Comparison of ENCODE assay signal across 20 cellular contexts in the genomic region with DNA sequence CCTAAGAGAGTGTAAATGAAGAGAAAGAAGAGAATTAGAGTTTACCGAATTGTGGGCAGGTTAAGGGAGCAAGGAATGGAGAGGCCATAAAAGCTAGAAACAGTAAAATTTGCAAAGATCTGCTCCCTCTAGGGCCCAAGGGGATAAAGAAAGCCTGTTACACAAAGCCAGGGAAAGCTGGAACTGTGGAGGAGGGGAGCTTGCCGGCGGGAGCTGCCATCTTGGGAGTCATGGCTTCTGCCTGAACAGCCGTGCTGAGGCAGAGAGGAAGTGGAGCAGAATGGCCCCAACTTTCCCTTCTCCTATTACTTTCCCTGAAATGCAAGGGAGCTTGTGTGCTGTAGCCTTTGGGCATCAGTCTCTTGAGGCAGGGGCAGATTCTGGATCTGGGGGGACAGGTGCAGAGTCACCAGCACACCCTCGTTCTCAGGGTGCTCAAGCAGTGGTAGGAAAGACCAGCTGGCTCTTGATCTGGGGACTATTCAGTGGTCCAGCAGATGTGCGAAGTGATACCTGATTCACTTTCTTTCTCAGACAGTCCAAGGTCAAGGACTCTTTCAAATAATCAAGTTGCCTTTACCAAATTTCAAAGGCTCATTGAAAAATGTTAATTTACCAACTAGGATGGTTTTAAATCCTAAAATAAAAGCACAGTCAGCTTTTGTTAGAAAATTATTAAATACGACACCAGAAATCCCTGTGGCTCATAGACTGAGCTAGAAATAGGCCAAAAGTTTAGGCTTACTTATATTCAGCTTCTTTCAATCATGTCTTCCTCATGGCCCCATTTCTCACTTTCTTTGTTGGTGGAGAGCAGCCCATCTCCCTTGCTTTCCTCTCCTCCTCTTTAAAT. TPM values are rescaled to one million over a fixed set of nuclear protein-coding genes. Genes with fewer than 3 reads are reported as not detected.
A peak's percentile ranks its signal among the peaks of the same experiment; 100 is the strongest.
DNase-seq lines count a peak whose midpoint lies in the region; ATAC-seq and TF ChIP-seq lines count a peak whose summit lies in the region.
"Had no signal": no experiment of that assay in that cellular context is flagged by ENCODE, and none has a peak within 500 bp of the region (broad histone marks: within the 10 kb centered on the region; RNA-seq: fewer than 3 reads in every experiment).

No MANE protein-coding gene starts in this region.

- no peak overlapping the region for H4K91ac ChIP-seq in neuronal stem cell (ENCODE audit: low read depth, low read length, poor library complexity)

- H3K36me3 ChIP-seq in PC-9 (ENCODE audit: low read depth) (peaks cover 83% of the 10 kb centered on the region), esophagus (ENCODE audit: control insufficient read depth in 2 of 2, insufficient read depth in 2 of 2, low read length in 1 of 2) (no peaks in the 10 kb centered on the region), neuronal stem cell (replicated peaks in 1 of 2; ENCODE audit: control insufficient read depth in 2 of 2, insufficient read depth in 2 of 2, low read length in 2 of 2) (no peaks in the 10 kb centered on the region), tibial nerve (no peaks in the 10 kb centered on the region)
- H3K36me3 ChIP-seq: right atrium auricular region, suprapubic skin had no signal

- no peak overlapping the region for H2BK15ac ChIP-seq in neuronal stem cell (ENCODE audit: low read length)

- WGBS in esophagus, 2 donors = 90% methylated on average over 7 of the region's 7 CpGs
- no CpG with 5 or more reads among the region's 7 CpGs for WGBS in neuronal stem cell (ENCODE audit: extremely low coverage in 2 of 2, insufficient read length in 2 of 2, insufficient replicate concordance in 1 of 2), 2 donors
- WGBS in tibial nerve, 2 donors = 77 to 81% methylated on average over 7 of the region's 7 CpGs

- H3K18ac ChIP-seq in neuronal stem cell (ENCODE audit: low read length) = no peak overlapping the region

- H2AK5ac ChIP-seq in neuronal stem cell (ENCODE audit: low read depth, low read length) = no peak overlapping the region

- peaks cover 27% of the 10 kb centered on the region; the same call in 1 of the 2 replicates for H3F3A ChIP-seq in PC-9 (ENCODE audit: insufficient read depth, low read depth)

- TF ChIP-seq CTCF in PC-9 (conservative IDR thresholded peaks at IDR 0.05) (0 out of 2 replicates have a peak, but pooled peaks have one; percentile 9), tibial nerve (IDR thresholded peaks at IDR 0.05) (no peak)

- H3K14ac ChIP-seq in neuronal stem cell (ENCODE audit: low read length) = no peak overlapping the region

- POLR2A ChIA-PET in PC-9 (lab: Charles Lee; ENCODE audit: unreplicated experiment) = no interaction called here

- no peak for ATAC-seq in GM18907 (IDR thresholded peaks at IDR 0.05; ENCODE audit: unreplicated experiment)
- ATAC-seq: activated CD4-positive, alpha-beta T cell treated with anti-CD3 and anti-CD28 coated beads for 36 hours; activated CD8-positive, alpha-beta memory T cell treated with anti-CD3 and anti-CD28 coated beads, Interleukin-2, amount 10 ng/mL, durations not matched to agents 7 days and 5 days; CD8-positive, alpha-beta T cell; esophagus mucosa; mucosa of descending colon had no signal

- no peak for TF ChIP-seq EP300 in tibial nerve (IDR thresholded peaks at IDR 0.05)

- no peak overlapping the region for H4K8ac ChIP-seq in neuronal stem cell (ENCODE audit: low read depth, low read length)

- no peak overlapping the region; the same call in 1 of the 2 replicates for H3K4me3 ChIP-seq in PC-9
- no peak overlapping the region for H3K4me3 ChIP-seq in esophagus (ENCODE audit: low read depth in 1 of 2, low read length in 2 of 2)
- no peak overlapping the region for H3K4me3 ChIP-seq in neuronal stem cell (ENCODE audit: low read length in 2 of 2)
- no peak overlapping the region for H3K4me3 ChIP-seq in tibial nerve
- H3K4me3 ChIP-seq: mucosa of descending colon, right atrium auricular region, suprapubic skin had no signal

- H2AFZ ChIP-seq in PC-9 (no peak overlapping the region), neuronal stem cell (ENCODE audit: low read length) (peak overlapping the region; percentile 84)

- BruUV-seq in PC-9 (replicated peaks; lab: Mats Ljungman, UMichigan) = no TSS peak

- H3K9me3 ChIP-seq in PC-9 (ENCODE audit: insufficient read depth, low read depth) (peaks cover 5% of the 10 kb centered on the region; the same call in 1 of the 2 replicates), esophagus (ENCODE audit: control insufficient read depth in 2 of 2, insufficient read depth in 1 of 2, low read depth in 1 of 2, low read length in 1 of 2) (no peaks in the 10 kb centered on the region), neuronal stem cell (replicated peaks in 1 of 2; ENCODE audit: control insufficient read depth in 2 of 2, insufficient read depth in 1 of 2, low read depth in 1 of 2, low read length in 2 of 2) (no peaks in the 10 kb centered on the region), tibial nerve (no peaks in the 10 kb centered on the region)
- H3K9me3 ChIP-seq: mucosa of descending colon, right atrium auricular region, suprapubic skin had no signal

- H3K27me3 ChIP-seq in PC-9 (ENCODE audit: insufficient read depth, low read depth) = no peaks in the 10 kb centered on the region
- no peaks in the 10 kb centered on the region for H3K27me3 ChIP-seq in esophagus (ENCODE audit: control insufficient read depth in 1 of 2, insufficient read depth in 2 of 2, low read length in 2 of 2)
- no peaks in the 10 kb centered on the region for H3K27me3 ChIP-seq in neuronal stem cell (ENCODE audit: control insufficient read depth in 3 of 3, insufficient read depth in 3 of 3, low read depth in 1 of 3, low read length in 3 of 3)
- no peaks in the 10 kb centered on the region for H3K27me3 ChIP-seq in tibial nerve
- H3K27me3 ChIP-seq: right atrium auricular region, suprapubic skin had no signal

- H3K9me2 ChIP-seq in PC-9 (ENCODE audit: insufficient read depth) = 0 out of 2 replicates have a peak, but pooled peaks cover 5% of the 10 kb centered on the region

- no peak overlapping the region for H3K4ac ChIP-seq in neuronal stem cell (ENCODE audit: low read length)

- H3K23ac ChIP-seq in neuronal stem cell (ENCODE audit: low read depth, low read length, poor library complexity) = no peak overlapping the region

- H4K20me1 ChIP-seq in PC-9 (ENCODE audit: insufficient read depth) = peaks cover 13% of the 10 kb centered on the region; the same call in 1 of the 2 replicates

- TF ChIP-seq POLR2A in tibial nerve (IDR thresholded peaks at IDR 0.05) = no peak

- no peak overlapping the region for H3K9ac ChIP-seq in neuronal stem cell (ENCODE audit: low read depth, low read length, poor library complexity)

- H3K27ac ChIP-seq in PC-9 = no peak overlapping the region
- peak overlapping the region; percentile 1 to 31 for H3K27ac ChIP-seq in esophagus (ENCODE audit: low read depth in 2 of 2, low read length in 1 of 2)
- H3K27ac ChIP-seq in neuronal stem cell (replicated peaks; ENCODE audit: low read length) = no peak overlapping the region
- H3K27ac ChIP-seq in tibial nerve = peak overlapping the region; percentile 25 to 89 (median 56)
- H3K27ac ChIP-seq: suprapubic skin had no signal

- H3K79me2 ChIP-seq in PC-9 (ENCODE audit: low read depth) = peaks cover 90% of the 10 kb centered on the region

- H3K4me1 ChIP-seq in PC-9 (replicated peaks; ENCODE audit: insufficient read depth) (peaks cover 35% of the 10 kb centered on the region), esophagus (ENCODE audit: control insufficient read depth in 2 of 2, insufficient read depth in 2 of 2, low read length in 1 of 2) (no peaks in the 10 kb centered on the region), neuronal stem cell (ENCODE audit: control insufficient read depth in 2 of 2, insufficient read depth in 1 of 2, low read depth in 1 of 2, low read length in 2 of 2) (peaks cover 2 to 8% of the 10 kb centered on the region in 2 donors), tibial nerve (peaks cover 3 to 86% (median 38%) of the 10 kb centered on the region in 4 donors)

- no peak overlapping the region for H2BK120ac ChIP-seq in neuronal stem cell (ENCODE audit: low read depth, low read length)

- no peak overlapping the region for H3K4me2 ChIP-seq in PC-9
- no peak overlapping the region for H3K4me2 ChIP-seq in neuronal stem cell (ENCODE audit: insufficient read depth, low read length, poor library complexity, severe bottlenecking)

- DNase-seq in PC-9 (no peak), neuronal stem cell (ENCODE audit: low spot score) (no peak), tibial nerve (ENCODE audit: low spot score in 2 of 2) (no peak), NCI-H526 (lab: John Stamatoyannopoulos, UW) (no peak), NCI-H82 (lab: John Stamatoyannopoulos, UW) (no peak)
- DNase-seq: activated CD4-positive, alpha-beta T cell treated with anti-CD3 and anti-CD28 coated beads for 36 hours; activated CD8-positive, alpha-beta memory T cell treated with anti-CD3 and anti-CD28 coated beads, Interleukin-2, amount 10 ng/mL, durations not matched to agents 7 days and 5 days; CD8-positive, alpha-beta T cell; DMS79; effector CD4-positive, alpha-beta T cell; NCI-H1417 treated with DMSO at 0.1 percent for 48 hours; NCI-H524 treated with DMSO at 0.1 percent for 48 hours; SHP77 treated with DMSO at 0.1 percent for 48 hours; stimulated activated CD4-positive, alpha-beta T cell treated with anti-CD3 and anti-CD28 coated beads, Interleukin-15, amount 100 ng/mL, for 24 hours had no signal

- H2BK12ac ChIP-seq in neuronal stem cell (ENCODE audit: low read length) = no peak overlapping the region

- H3K79me1 ChIP-seq in neuronal stem cell (ENCODE audit: low read depth, low read length) = no peaks in the 10 kb centered on the region

- intact Hi-C loops in PC-9 (cut with micrococcal nuclease; ENCODE audit: unreplicated experiment) = no loop called here

- CTCF ChIA-PET in PC-9 (lab: Charles Lee) = no interaction called here

- H2BK5ac ChIP-seq in neuronal stem cell (ENCODE audit: low read length) = no peak overlapping the region

RNA-seq across cellular contexts. Expression of a gene that starts 25.7 kb away (rescaled TPM):
- 58.3 and 91.0 TPM in 2 replicates for total RNA-seq in PC-9 (2021)
- 10 to 100 TPM; 10.9 to 13.6 TPM for polyA plus RNA-seq in esophagus
- polyA plus RNA-seq in neuronal stem cell (2013, experiment 1 of 2) = 1.6 TPM
- polyA plus RNA-seq in neuronal stem cell (2013, experiment 2 of 2) = 1.4 TPM
- total RNA-seq in tibial nerve = 100 to 1,000 TPM; 229 to 524 (median 468) TPM
- total RNA-seq: activated CD8-positive, alpha-beta memory T cell treated with anti-CD3 and anti-CD28 coated beads, Interleukin-2, amount 10 ng/mL, durations not matched to agents 7 days and 5 days; CD8-positive, alpha-beta T cell had no signal

Comparison
In these comparisons a context has a peak if more than half of its experiments do, and no peak if none do; other contexts are left out.
1. H3K27ac ChIP-seq: peak in esophagus (2 of 2) and tibial nerve (4 of 4); none in PC-9 (single experiment) and neuronal stem cell (single experiment).